Comparison of ENCODE assay signal across 26 cellular contexts in genomic region chr1:38022810-38023209, GRCh38. TPM values are rescaled to one million over a fixed set of nuclear protein-coding genes. Genes with fewer than 3 reads are reported as not detected.
"Had no signal": no experiment of that assay in that cellular context is flagged by ENCODE, and none has a peak within 500 bp of the region (broad histone marks: within the 10 kb centered on the region; RNA-seq: fewer than 3 reads in every experiment).

No MANE protein-coding gene starts in this region.

- H3K27me3 ChIP-seq: Peyer's patch, SJCRH30 had no signal

- H3K27ac ChIP-seq: PC-9, Peyer's patch, SJCRH30 had no signal

- ATAC-seq: Right ventricle myocardium inferior, SK-N-SH treated with all-trans-retinoic acid at 6 μM for 48 hours had no signal

- DNase-seq: KBM-7, MV-4-11, NCI-H1048, NCI-H1105 treated with DMSO at 0.1 percent for 48 hours, NCI-H1417 treated with DMSO at 0.1 percent for 48 hours, NCI-H146, NCI-H1694 treated with DMSO at 0.1 percent for 48 hours, NCI-H1930, NCI-H2081, NCI-H2107, NCI-H2171, NCI-H226, NCI-H446, NCI-H510A, NCI-H524 treated with DMSO at 0.1 percent for 48 hours, NCI-H69, NCI-H774, OCI-M1, PC-9, Peyer's patch, SHP77 treated with DMSO at 0.1 percent for 48 hours, SJCRH30 had no signal

- H2AFZ ChIP-seq: PC-9 had no signal

- H3K4me3 ChIP-seq: PC-9, Peyer's patch, SJCRH30 had no signal

- H3K4me2 ChIP-seq: PC-9 had no signal

- H3K9me3 ChIP-seq: Peyer's patch, SJCRH30 had no signal

- H3K4me1 ChIP-seq: Peyer's patch had no signal

RNA-seq across cellular contexts. Expression of gene POU3F1, which starts 23.8 kb away (rescaled TPM):
- total RNA-seq: LHCN-M2, PC-9, Peyer's patch, RPMI7951 had no signal
